In genomic region chr10:6671976-6672375, GRCh38 we compare ENCODE assay signal across 16 cellular contexts.
DNase-seq lines count a peak whose midpoint lies in the region; ATAC-seq and TF ChIP-seq lines count a peak whose summit lies in the region.
"Had no signal": no experiment of that assay in that cellular context is flagged by ENCODE, and none has a peak within 500 bp of the region (broad histone marks: within the 10 kb centered on the region; RNA-seq: fewer than 3 reads in every experiment).

No MANE protein-coding gene starts in this region.

- peaks cover 2% of the 10 kb centered on the region; the same call in 2 of the 3 replicates for H3K9me3 Mint-ChIP-seq in GM23338
- peaks cover 7% of the 10 kb centered on the region for H3K9me3 Mint-ChIP-seq in mesothelial cell of epicardium
- H3K9me3 Mint-ChIP-seq: CD8-positive, alpha-beta T cell; HFFc6; IgD-negative memory B cell had no signal

- no peak overlapping the region for H3K27ac Mint-ChIP-seq in GM23338
- H3K27ac Mint-ChIP-seq in mesothelial cell of epicardium: no peak overlapping the region
- H3K27ac Mint-ChIP-seq: CD14-positive monocyte; CD8-positive, alpha-beta T cell; HFFc6; IgD-negative memory B cell had no signal

- no peaks in the 10 kb centered on the region for H3K36me3 Mint-ChIP-seq in GM23338 (ENCODE audit: low read depth)
- no peaks in the 10 kb centered on the region for H3K36me3 Mint-ChIP-seq in mesothelial cell of epicardium
- H3K36me3 Mint-ChIP-seq: CD14-positive monocyte; CD8-positive, alpha-beta T cell; IgD-negative memory B cell had no signal

- H2AFZ ChIP-seq in GM23338: peak overlapping the region; percentile 48; the same call in 1 of the 2 replicates

- DNase-seq in GM23338 (ENCODE audit: low spot score): no peak
- DNase-seq in dermis microvascular lymphatic vessel endothelial cell (ENCODE audit: low read depth in 2 of 2): peak; percentile 10 to 62
- DNase-seq in left lobe of liver (ENCODE audit: low spot score): no peak
- DNase-seq in mesothelial cell of epicardium (ENCODE audit: low spot score in 2 of 2, unreplicated experiment in 2 of 2): no peak
- DNase-seq: BE2C; Caco-2; CD8-positive, alpha-beta T cell; DND-41; GF-D8; HCEC 1CT; HFFc6 had no signal

- no peaks in the 10 kb centered on the region for H3K27me3 Mint-ChIP-seq in GM23338 (ENCODE audit: insufficient read depth, low read depth, poor library complexity)
- H3K27me3 Mint-ChIP-seq in mesothelial cell of epicardium (ENCODE audit: low read depth): peaks cover 65% of the 10 kb centered on the region

- no peaks in the 10 kb centered on the region for H3K79me2 ChIP-seq in GM23338 (replicated peaks; ENCODE audit: insufficient read depth)

- no peak overlapping the region for H3K4me3 Mint-ChIP-seq in GM23338
- H3K4me3 Mint-ChIP-seq in mesothelial cell of epicardium: no peak overlapping the region
- H3K4me3 Mint-ChIP-seq: CD14-positive monocyte; CD8-positive, alpha-beta T cell; HFFc6; IgD-negative memory B cell had no signal

- TF ChIP-seq CTCF in GM23338 (conservative IDR thresholded peaks at IDR 0.05; ENCODE audit: low read depth in 2 of 2) (no peak), mesothelial cell of epicardium (IDR thresholded peaks at IDR 0.05; ENCODE audit: unreplicated experiment) (no peak)

- no peaks in the 10 kb centered on the region for H3K4me1 ChIP-seq in GM23338 (ENCODE audit: insufficient read depth)
- H3K4me1 ChIP-seq: A549, BE2C, Caco-2 had no signal

- H3K9me2 ChIP-seq in GM23338 (ENCODE audit: insufficient read depth): no peaks in the 10 kb centered on the region

- H3K4me3 ChIP-seq in GM23338: no peak overlapping the region
- H3K4me3 ChIP-seq: A549 had no signal

- no peak overlapping the region for H3K4me2 ChIP-seq in GM23338
- H3K4me2 ChIP-seq: A549 had no signal

- no peak overlapping the region for H3K27ac ChIP-seq in GM23338 (ENCODE audit: low read depth)
- H3K27ac ChIP-seq: A549 had no signal

- H3K4me1 Mint-ChIP-seq in GM23338 (no peaks in the 10 kb centered on the region; the same call in 2 of the 3 replicates), mesothelial cell of epicardium (no peaks in the 10 kb centered on the region)

- no peaks in the 10 kb centered on the region for H3K36me3 ChIP-seq in GM23338 (ENCODE audit: insufficient read depth)
- H3K36me3 ChIP-seq: BE2C had no signal

- ATAC-seq in GM23338 (no peak), left lobe of liver (peak; percentile 36), HG03095 (IDR thresholded peaks at IDR 0.05; ENCODE audit: unreplicated experiment) (no peak), GM18502 (IDR thresholded peaks at IDR 0.05; ENCODE audit: poor library complexity, unreplicated experiment) (no peak)
- ATAC-seq: A549; CD8-positive, alpha-beta T cell had no signal

- no peaks in the 10 kb centered on the region for H3F3A ChIP-seq in GM23338 (replicated peaks; ENCODE audit: low read depth)

- H4K20me1 ChIP-seq in GM23338 (replicated peaks; ENCODE audit: insufficient read depth): no peaks in the 10 kb centered on the region

- no peaks in the 10 kb centered on the region for H3K27me3 ChIP-seq in GM23338 (ENCODE audit: insufficient read depth)
- H3K27me3 ChIP-seq: BE2C had no signal

TF ChIP-seq in GM23338, 12 proteins besides CTCF, POLR2A, EP300 and RAD21:
- TF ChIP-seq JUNB (IDR thresholded peaks at IDR 0.05; ENCODE audit: unreplicated experiment): no peak
- no peak for TF ChIP-seq STAT1 (IDR thresholded peaks at IDR 0.05; ENCODE audit: unreplicated experiment)
- no peak for TF ChIP-seq ZNF462 (CRISPR knock-in tag; IDR thresholded peaks at IDR 0.05)
- no peak for TF ChIP-seq EZH2phosphoT487 (IDR thresholded peaks at IDR 0.05; ENCODE audit: unreplicated experiment)
- TF ChIP-seq REST (IDR thresholded peaks at IDR 0.05; ENCODE audit: unreplicated experiment): no peak
- TF ChIP-seq ZNF114 (CRISPR knock-in tag; IDR thresholded peaks at IDR 0.05): no peak
- no peak for TF ChIP-seq NANOG (IDR thresholded peaks at IDR 0.05; ENCODE audit: borderline replicate concordance)
- no peak for TF ChIP-seq CREB1 (CRISPR knock-in tag; IDR thresholded peaks at IDR 0.05; ENCODE audit: low read depth)
- TF ChIP-seq POLR2AphosphoS5 (IDR thresholded peaks at IDR 0.05; ENCODE audit: low read depth): no peak
- TF ChIP-seq ZNF331 (CRISPR knock-in tag; IDR thresholded peaks at IDR 0.05; ENCODE audit: low read depth): no peak
- no peak for TF ChIP-seq EZH2 (IDR thresholded peaks at IDR 0.05; ENCODE audit: low read depth, unreplicated experiment)
TF ChIP-seq in GM23338: peak in this region for 0.

Comparison
In these comparisons a context has a peak if more than half of its experiments do, and no peak if none do; other contexts are left out.
1. DNase-seq: peak in dermis microvascular lymphatic vessel endothelial cell (2 of 2); none in GM23338 (single experiment), left lobe of liver (single experiment) and mesothelial cell of epicardium (0 of 2).